ENCODE assay signal across 8 cellular contexts in genomic region chr6:137342607-137343186, GRCh38.
DNase-seq lines count a peak whose midpoint lies in the region; ATAC-seq lines count a peak whose summit lies in the region.

No MANE protein-coding gene starts in this region.

- H3K27ac ChIP-seq in thymus (ENCODE audit: low read depth) = no peak overlapping the region

- peak in 1 of 2 donors; percentile 35 for ATAC-seq in activated T-cell treated with anti-CD3 and anti-CD28 coated beads, Interleukin-2, amount 50 U/mL, for 72 hours (replicated peaks in 1 of 2)
- ATAC-seq in left colon (peak; percentile 36), HG03342 (IDR thresholded peaks at IDR 0.05; ENCODE audit: unreplicated experiment) (no peak), HG03571 (IDR thresholded peaks at IDR 0.05; ENCODE audit: unreplicated experiment) (no peak)

- peak in 1 of 2 donors; percentile 10 for DNase-seq in activated T-cell treated with anti-CD3 and anti-CD28 coated beads, Interleukin-2, amount 50 U/mL, for 72 hours
- DNase-seq in activated T-cell treated with anti-CD3 and anti-CD28 coated beads, Interleukin-2, amount 50 U/mL, for 1 hour = no peak
- DNase-seq in activated CD4-positive, alpha-beta memory T cell treated with anti-CD3 and anti-CD28 coated beads, Interleukin-2, amount 10 ng/mL, durations not matched to agents 7 days and 5 days = no peak
- peak in 1 of 2 donors; percentile 8 for DNase-seq in left colon
- DNase-seq in HAP-1 (ENCODE audit: low spot score in 2 of 2) = no peak

- H3K9me3 ChIP-seq in thymus (ENCODE audit: control insufficient read depth) (no peaks in the 10 kb centered on the region), HAP-1 (no peaks in the 10 kb centered on the region)

- in situ Hi-C loops in HAP-1 (cut with MboI; ENCODE audit: low sequenced_read_pairs) = no loop called here

- H3K27me3 Mint-ChIP-seq in activated T-cell treated with anti-CD3 and anti-CD28 coated beads, Interleukin-2, amount 50 U/mL, for 72 hours (ENCODE audit: low read depth) = no peaks in the 10 kb centered on the region
- H3K27me3 Mint-ChIP-seq in activated CD4-positive, alpha-beta memory T cell treated with anti-CD3 and anti-CD28 coated beads, Interleukin-2, amount 10 ng/mL, durations not matched to agents 7 days and 5 days = peaks cover 4% of the 10 kb centered on the region

- H3K4me1 Mint-ChIP-seq in activated T-cell treated with anti-CD3 and anti-CD28 coated beads, Interleukin-2, amount 50 U/mL, for 72 hours (ENCODE audit: low read depth) = peaks cover 20% of the 10 kb centered on the region
- H3K4me1 Mint-ChIP-seq in activated CD4-positive, alpha-beta memory T cell treated with anti-CD3 and anti-CD28 coated beads, Interleukin-2, amount 10 ng/mL, durations not matched to agents 7 days and 5 days = peaks cover 23% of the 10 kb centered on the region

- 60% methylated on average over 12 of the region's 12 CpGs for WGBS in thymus

- peak overlapping the region; percentile 83 to 84 for H3K4me3 Mint-ChIP-seq in activated T-cell treated with anti-CD3 and anti-CD28 coated beads, Interleukin-2, amount 50 U/mL, for 72 hours
- peak overlapping the region; percentile 67 for H3K4me3 Mint-ChIP-seq in activated CD4-positive, alpha-beta memory T cell treated with anti-CD3 and anti-CD28 coated beads, Interleukin-2, amount 10 ng/mL, durations not matched to agents 7 days and 5 days

- no peaks in the 10 kb centered on the region for H3K4me1 ChIP-seq in thymus (ENCODE audit: control insufficient read depth, insufficient read depth, low read length)
- no peaks in the 10 kb centered on the region for H3K4me1 ChIP-seq in HAP-1

- H3K36me3 Mint-ChIP-seq in activated T-cell treated with anti-CD3 and anti-CD28 coated beads, Interleukin-2, amount 50 U/mL, for 72 hours (ENCODE audit: insufficient read depth in 2 of 2) = no peaks in the 10 kb centered on the region
- H3K36me3 Mint-ChIP-seq in activated CD4-positive, alpha-beta memory T cell treated with anti-CD3 and anti-CD28 coated beads, Interleukin-2, amount 10 ng/mL, durations not matched to agents 7 days and 5 days (ENCODE audit: low read depth) = no peaks in the 10 kb centered on the region

- H3K27ac Mint-ChIP-seq in activated T-cell treated with anti-CD3 and anti-CD28 coated beads, Interleukin-2, amount 50 U/mL, for 72 hours = peak overlapping the region; percentile 63
- no peak overlapping the region for H3K27ac Mint-ChIP-seq in activated CD4-positive, alpha-beta memory T cell treated with anti-CD3 and anti-CD28 coated beads, Interleukin-2, amount 10 ng/mL, durations not matched to agents 7 days and 5 days

- CTCF ChIA-PET in activated CD4-positive, alpha-beta memory T cell treated with anti-CD3 and anti-CD28 coated beads, Interleukin-2, amount 10 ng/mL, durations not matched to agents 7 days and 5 days (lab: Charles Lee) = interaction anchor here (0.6 to 5.2 kb wide), 22 partner anchors 18 to 633 kb away, joined by 3 to 106 read pairs (median 3); no protein-coding TSS in a partner anchor

- H3K27me3 ChIP-seq in thymus (ENCODE audit: control insufficient read depth, insufficient read depth) (no peaks in the 10 kb centered on the region), HAP-1 (ENCODE audit: low read depth) (no peaks in the 10 kb centered on the region)

- intact Hi-C loops in left colon (cut with DNase I, micrococcal nuclease) = no loop called here

- H3K36me3 ChIP-seq in thymus (ENCODE audit: control insufficient read depth, insufficient read depth) (no peaks in the 10 kb centered on the region), HAP-1 (replicated peaks) (no peaks in the 10 kb centered on the region)

- no peaks in the 10 kb centered on the region for H3K9me3 Mint-ChIP-seq in activated T-cell treated with anti-CD3 and anti-CD28 coated beads, Interleukin-2, amount 50 U/mL, for 72 hours
- H3K9me3 Mint-ChIP-seq in activated CD4-positive, alpha-beta memory T cell treated with anti-CD3 and anti-CD28 coated beads, Interleukin-2, amount 10 ng/mL, durations not matched to agents 7 days and 5 days = no peaks in the 10 kb centered on the region

- POLR2A ChIA-PET in activated CD4-positive, alpha-beta memory T cell treated with anti-CD3 and anti-CD28 coated beads, Interleukin-2, amount 10 ng/mL, durations not matched to agents 7 days and 5 days (lab: Charles Lee) = interaction anchor here (0.9 to 1.6 kb wide), 5 partner anchors 19 to 246 kb away, joined by 3 to 18 read pairs (median 3); no protein-coding TSS in a partner anchor

- H3K4me3 ChIP-seq in thymus (ENCODE audit: low read length) (peak overlapping the region; percentile 39), HAP-1 (no peak overlapping the region)
